Comparison of ENCODE assay signal across 8 cellular contexts in the genomic region with DNA sequence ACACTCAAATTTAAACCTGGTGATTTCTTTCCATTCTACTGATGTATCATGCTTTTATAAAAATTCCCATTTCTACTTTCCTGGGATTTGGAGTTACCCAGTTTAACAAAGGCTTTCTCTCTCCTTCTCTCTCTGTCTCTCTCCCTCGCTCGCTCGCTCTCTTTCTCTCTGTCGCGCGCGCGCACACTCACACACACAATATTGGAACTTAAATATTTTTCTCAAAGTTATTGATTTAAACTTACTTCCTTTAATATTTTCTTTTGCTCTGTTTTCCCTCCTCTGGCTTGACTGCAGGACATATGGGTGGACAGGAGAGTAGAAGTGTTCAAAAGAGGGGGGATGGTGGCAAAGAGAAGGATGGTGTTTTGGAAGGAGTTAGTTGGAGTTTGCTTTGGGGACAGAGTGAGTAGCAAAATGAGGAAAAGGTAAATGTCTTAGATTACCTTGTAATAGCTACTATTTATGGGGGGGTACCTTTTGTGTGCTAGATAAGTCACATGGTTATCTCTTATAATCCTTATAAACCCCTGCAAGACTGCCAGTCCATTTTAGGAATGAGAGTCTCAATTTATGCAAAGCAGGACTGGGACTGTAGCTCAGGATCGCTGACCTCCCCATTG. TPM values are rescaled to one million over a fixed set of nuclear protein-coding genes. Genes with fewer than 3 reads are reported as not detected.
DNase-seq lines count a peak whose midpoint lies in the region; ATAC-seq and TF ChIP-seq lines count a peak whose summit lies in the region.

No MANE protein-coding gene starts in this region.

- no peaks in the 10 kb centered on the region for H3K9me3 ChIP-seq in neural progenitor cell (ENCODE audit: low read depth)

- no peaks in the 10 kb centered on the region for H3K36me3 ChIP-seq in neural progenitor cell

- no peak overlapping the region for H3K9ac ChIP-seq in neural progenitor cell

- H3K27me3 ChIP-seq in neural progenitor cell, result peaks cover 40% of the 10 kb centered on the region

- H3K4me2 ChIP-seq in neural progenitor cell, result peak overlapping the region; percentile 89

- no peaks in the 10 kb centered on the region for H3K36me3 Mint-ChIP-seq in endothelial cell (ENCODE audit: low read depth, unreplicated experiment)
- H3K36me3 Mint-ChIP-seq in neural progenitor cell, result no peaks in the 10 kb centered on the region

- H3K27ac Mint-ChIP-seq in endothelial cell (ENCODE audit: unreplicated experiment) (peak overlapping the region; percentile 50), neural progenitor cell (peak overlapping the region; percentile 25)

- peak overlapping the region; percentile 93 for H3K4me3 Mint-ChIP-seq in endothelial cell (ENCODE audit: unreplicated experiment)
- H3K4me3 Mint-ChIP-seq in neural progenitor cell, result peak overlapping the region; percentile 86

- H3K27me3 Mint-ChIP-seq in endothelial cell (ENCODE audit: unreplicated experiment), result peaks cover 15% of the 10 kb centered on the region
- peaks cover 13% of the 10 kb centered on the region for H3K27me3 Mint-ChIP-seq in neural progenitor cell (ENCODE audit: insufficient read depth, low read depth)

- H3K4me1 ChIP-seq in neural progenitor cell, result peaks cover 8% of the 10 kb centered on the region

- H3K9me3 Mint-ChIP-seq in endothelial cell (ENCODE audit: unreplicated experiment) (no peaks in the 10 kb centered on the region), neural progenitor cell (peaks cover 11% of the 10 kb centered on the region)

- no peaks in the 10 kb centered on the region for H3F3A ChIP-seq in neural progenitor cell (ENCODE audit: low read depth)

- peak overlapping the region; percentile 90 for H2AFZ ChIP-seq in neural progenitor cell (replicated peaks)

- TF ChIP-seq CTCF in endothelial cell (IDR thresholded peaks at IDR 0.05; ENCODE audit: unreplicated experiment), result no peak
- TF ChIP-seq CTCF in neural progenitor cell (IDR thresholded peaks at IDR 0.05), result no peak

- DNase-seq in NCI-H510A treated with DMSO at 0.1 percent for 48 hours (lab: John Stamatoyannopoulos, UW) (peak; percentile 67), NCI-H510A (lab: John Stamatoyannopoulos, UW) (no peak), RPMI8226 (peak; percentile 11), endothelial cell (ENCODE audit: low spot score) (no peak), neural progenitor cell (ENCODE audit: low spot score) (no peak), NAMALWA (ENCODE audit: low spot score) (no peak)
- no peak for DNase-seq in effector CD4-positive, alpha-beta T cell

- no peaks in the 10 kb centered on the region for H3K79me2 ChIP-seq in neural progenitor cell (ENCODE audit: low read depth)

- H3K27ac ChIP-seq in neural progenitor cell, result no peak overlapping the region

- no peak for ATAC-seq in HG02759 (IDR thresholded peaks at IDR 0.05; ENCODE audit: unreplicated experiment)

- H3K4me3 ChIP-seq in neural progenitor cell, result peak overlapping the region; percentile 65

- peaks cover 12% of the 10 kb centered on the region for H3K4me1 Mint-ChIP-seq in endothelial cell (ENCODE audit: unreplicated experiment)
- peaks cover 14% of the 10 kb centered on the region for H3K4me1 Mint-ChIP-seq in neural progenitor cell

- no peaks in the 10 kb centered on the region for H4K20me1 ChIP-seq in neural progenitor cell (ENCODE audit: low read depth)

RNA-seq across cellular contexts. Expression of a gene that starts 0.9 kb away (rescaled TPM):
- total RNA-seq in endothelial cell (ENCODE audit: unreplicated experiment) (13.8 TPM), neural progenitor cell (ENCODE audit: low replicate concordance) (6.1 and 7.6 TPM in 2 replicates)

RNA-seq across cellular contexts. Expression of a gene that starts 46.1 kb away (rescaled TPM):
- total RNA-seq in endothelial cell (ENCODE audit: unreplicated experiment) (14.6 TPM), neural progenitor cell (ENCODE audit: low replicate concordance) (25.4 and 40.0 TPM in 2 replicates)

Comparison
In these comparisons a context has a peak if more than half of its experiments do, and no peak if none do; other contexts are left out.
1. DNase-seq: peak in NCI-H510A treated with DMSO at 0.1 percent for 48 hours (single experiment) and RPMI8226 (single experiment); none in NCI-H510A (single experiment), endothelial cell (single experiment), neural progenitor cell (single experiment), NAMALWA (single experiment) and effector CD4-positive, alpha-beta T cell (single experiment).